Comparison of ENCODE assay signal across 22 cellular contexts in the genomic region with DNA sequence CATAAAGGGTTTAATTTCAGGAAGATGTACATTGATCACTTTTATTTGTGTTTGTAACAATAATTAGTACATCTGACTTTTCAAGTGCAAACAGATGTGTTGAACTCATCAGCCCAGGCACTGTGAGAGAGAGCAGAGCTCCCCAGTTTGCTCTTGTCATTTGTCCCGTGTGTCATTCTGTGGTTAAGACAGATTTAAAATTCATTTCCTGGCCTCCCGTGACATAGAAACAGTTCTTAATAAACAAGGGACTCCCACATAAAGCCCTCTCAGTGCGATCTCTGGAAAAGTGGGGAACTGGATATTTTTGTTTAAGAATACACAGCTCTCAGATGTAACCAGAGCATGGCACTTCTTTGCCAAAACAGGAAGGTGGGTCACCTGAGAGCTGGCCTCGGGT. TPM values are rescaled to one million over a fixed set of nuclear protein-coding genes. Genes with fewer than 3 reads are reported as not detected.
A peak's percentile ranks its signal among the peaks of the same experiment; 100 is the strongest.
DNase-seq lines count a peak whose midpoint lies in the region; ATAC-seq, FAIRE-seq and TF ChIP-seq lines count a peak whose summit lies in the region.
"Had no signal": no experiment of that assay in that cellular context is flagged by ENCODE, and none has a peak within 500 bp of the region (broad histone marks: within the 10 kb centered on the region; RNA-seq: fewer than 3 reads in every experiment).

No MANE protein-coding gene starts in this region.

- peak; percentile 54 for FAIRE-seq in GM12892 (lab: Jason Lieb, UNC)
- FAIRE-seq: frontal cortex had no signal

- peaks cover 23% of the 10 kb centered on the region for H3K36me3 Mint-ChIP-seq in activated CD4-positive, alpha-beta T cell treated with anti-CD3 and anti-CD28 coated beads, Interleukin-2, amount 10 ng/mL, durations not matched to agents 24 days and 14 days (ENCODE audit: low read depth)
- peaks cover 3% of the 10 kb centered on the region for H3K36me3 Mint-ChIP-seq in nephron (ENCODE audit: low read depth)
- H3K36me3 Mint-ChIP-seq: CD8-positive, alpha-beta memory T cell had no signal

- in situ Hi-C loops in SK-MEL-5 (cut with HindIII; ENCODE audit: low pct_unique_long_range_greater_than_20kb, low sequenced_read_pairs) = no loop called here

- no peak for TF ChIP-seq CTCF in nephron (IDR thresholded peaks at IDR 0.05; ENCODE audit: unreplicated experiment in 3 of 3)

- H3K4me3 ChIP-seq in MG63 = no peak overlapping the region
- H3K4me3 ChIP-seq: right atrium auricular region, uterus had no signal

- no peaks in the 10 kb centered on the region for H3K27me3 ChIP-seq in MG63
- H3K27me3 ChIP-seq: right atrium auricular region, uterus had no signal

- no peaks in the 10 kb centered on the region for H3K9me3 Mint-ChIP-seq in activated CD4-positive, alpha-beta T cell treated with anti-CD3 and anti-CD28 coated beads, Interleukin-2, amount 10 ng/mL, durations not matched to agents 24 days and 14 days
- H3K9me3 Mint-ChIP-seq in nephron = peaks cover 15% of the 10 kb centered on the region

- TF ChIP-seq POLR2A in GM12892 (IDR thresholded peaks at IDR 0.05; ENCODE audit: low read depth, low read length) = no peak

- peaks cover 9% of the 10 kb centered on the region for H3K27me3 Mint-ChIP-seq in activated CD4-positive, alpha-beta T cell treated with anti-CD3 and anti-CD28 coated beads, Interleukin-2, amount 10 ng/mL, durations not matched to agents 24 days and 14 days
- H3K27me3 Mint-ChIP-seq in nephron (ENCODE audit: low read depth) = peaks cover 6% of the 10 kb centered on the region
- H3K27me3 Mint-ChIP-seq: brain had no signal

- peak overlapping the region; percentile 81 for H3K27ac Mint-ChIP-seq in activated CD4-positive, alpha-beta T cell treated with anti-CD3 and anti-CD28 coated beads, Interleukin-2, amount 10 ng/mL, durations not matched to agents 24 days and 14 days
- peak overlapping the region; percentile 18 to 75 (median 37) for H3K27ac Mint-ChIP-seq in nephron
- H3K27ac Mint-ChIP-seq: brain; CD8-positive, alpha-beta memory T cell had no signal

- no peaks in the 10 kb centered on the region for H3K9me3 ChIP-seq in MG63
- H3K9me3 ChIP-seq: right atrium auricular region, uterus had no signal

- H3K4me3 Mint-ChIP-seq in activated CD4-positive, alpha-beta T cell treated with anti-CD3 and anti-CD28 coated beads, Interleukin-2, amount 10 ng/mL, durations not matched to agents 24 days and 14 days = peak overlapping the region; percentile 34
- H3K4me3 Mint-ChIP-seq in nephron = no peak overlapping the region
- H3K4me3 Mint-ChIP-seq: brain; CD8-positive, alpha-beta memory T cell had no signal

- H3K4me1 Mint-ChIP-seq in activated CD4-positive, alpha-beta T cell treated with anti-CD3 and anti-CD28 coated beads, Interleukin-2, amount 10 ng/mL, durations not matched to agents 24 days and 14 days = peaks cover 33% of the 10 kb centered on the region
- peaks cover 15% of the 10 kb centered on the region for H3K4me1 Mint-ChIP-seq in nephron
- H3K4me1 Mint-ChIP-seq: brain had no signal

- DNase-seq in activated CD4-positive, alpha-beta T cell treated with anti-CD3 and anti-CD28 coated beads, Interleukin-2, amount 10 ng/mL, durations not matched to agents 24 days and 14 days = no peak
- DNase-seq in activated CD4-positive, alpha-beta T cell treated with anti-CD3 and anti-CD28 coated beads for 4 hours = no peak
- DNase-seq in GM12892 (ENCODE audit: insufficient read length) = no peak
- DNase-seq in SK-MEL-5 (ENCODE audit: low read depth, low spot score) = peak; percentile 61
- DNase-seq in MG63 = no peak
- no peak for DNase-seq in NCI-H1930 (lab: John Stamatoyannopoulos, UW)
- DNase-seq: ACHN; activated naive CD4-positive, alpha-beta T cell treated with Interleukin-2 at 50 U/mL for 16 hours; CD8-positive, alpha-beta memory T cell; cortex of kidney; left ventricle myocardium superior; NCI-H2081 treated with DMSO at 0.1 percent for 48 hours; NCI-H524 treated with DMSO at 0.1 percent for 48 hours; nucleus accumbens; PC-3; uterus had no signal

- ATAC-seq in GM18519 (IDR thresholded peaks at IDR 0.05; ENCODE audit: low FRiP score, unreplicated experiment) = no peak
- ATAC-seq: left ventricle myocardium superior, PC-3 had no signal

- intact Hi-C loops in activated CD4-positive, alpha-beta T cell treated with anti-CD3 and anti-CD28 coated beads, Interleukin-2, amount 10 ng/mL, durations not matched to agents 24 days and 14 days (cut with micrococcal nuclease) = loop anchor here (2.0 kb wide), 1 partner anchor 74 kb away; no protein-coding TSS in a partner anchor

- H3K36me3 ChIP-seq in MG63 = no peaks in the 10 kb centered on the region
- H3K36me3 ChIP-seq: uterus had no signal

RNA-seq across cellular contexts. Expression of a gene that starts 58.6 kb away (rescaled TPM):
- not detected in 2 replicates for total RNA-seq in activated CD4-positive, alpha-beta T cell treated with anti-CD3 and anti-CD28 coated beads, Interleukin-2, amount 10 ng/mL, durations not matched to agents 24 days and 14 days
- not detected for polyA plus RNA-seq in GM12892 (2012; ENCODE audit: missing spikeins)
- not detected in 2 replicates for total RNA-seq in SK-MEL-5 (2014; rRNA removed; shearing (Covaris generic))
- polyA plus RNA-seq in SK-MEL-5 (2015; cell fraction: cytosol; rRNA removed) = not detected in 2 replicates
- not detected in 2 replicates for polyA plus RNA-seq in SK-MEL-5 (2015; cell fraction: nucleus; rRNA removed)
- not detected in 2 replicates for total RNA-seq in MG63 (2014; rRNA removed; shearing (Covaris generic); ENCODE audit: low replicate concordance)
- total RNA-seq: CD8-positive, alpha-beta memory T cell; Daoy; frontal cortex; left ventricle myocardium superior; PC-3; right atrium auricular region; uterus had no signal
- polyA plus RNA-seq: CD8-positive, alpha-beta memory T cell had no signal
